24 cellular contexts compared by ENCODE assay signal in genomic region chr5:159951834-159952233, GRCh38. TPM values are rescaled to one million over a fixed set of nuclear protein-coding genes. Genes with fewer than 3 reads are reported as not detected.
DNase-seq lines count a peak whose midpoint lies in the region; ATAC-seq, FAIRE-seq and TF ChIP-seq lines count a peak whose summit lies in the region.
"Had no signal": no experiment of that assay in that cellular context is flagged by ENCODE, and none has a peak within 500 bp of the region (broad histone marks: within the 10 kb centered on the region; RNA-seq: fewer than 3 reads in every experiment).

No MANE protein-coding gene starts in this region.

- H2AFZ ChIP-seq in IMR-90 (replicated peaks; ENCODE audit: low read length, poor library complexity) (peak overlapping the region; percentile 75), H9 (ENCODE audit: low read length) (no peak overlapping the region)

- TF ChIP-seq RAD21 in IMR-90 (IDR thresholded peaks at IDR 0.05; ENCODE audit: low read length): no peak

- H2BK15ac ChIP-seq in IMR-90 (ENCODE audit: low read depth, low read length) (peak overlapping the region; percentile 25; the same call in 2 of the 3 replicates), H9 (ENCODE audit: low read depth, low read length) (no peak overlapping the region)

- no peaks in the 10 kb centered on the region for H3K9me3 Mint-ChIP-seq in MCF 10A (ENCODE audit: unreplicated experiment)
- H3K9me3 Mint-ChIP-seq in H9: no peaks in the 10 kb centered on the region

- H3K23me2 ChIP-seq in H9 (ENCODE audit: insufficient read length, low read depth, low read length, poor library complexity, severe bottlenecking): no peaks in the 10 kb centered on the region

- H3K79me1 ChIP-seq in IMR-90 (ENCODE audit: low read depth in 1 of 2, low read length in 2 of 2) (no peaks in the 10 kb centered on the region), H9 (ENCODE audit: insufficient read depth, low read depth, low read length, poor library complexity, severe bottlenecking) (no peaks in the 10 kb centered on the region)

- intact Hi-C loops in IMR-90 (cut with micrococcal nuclease): no loop called here
- intact Hi-C loops in MCF 10A (cut with micrococcal nuclease): no loop called here

- H3K4me2 ChIP-seq in IMR-90 (ENCODE audit: low read depth, low read length): no peak overlapping the region
- no peak overlapping the region for H3K4me2 ChIP-seq in H9 (ENCODE audit: insufficient read depth, insufficient read length, low read length)

- peaks cover 17% of the 10 kb centered on the region for H3K9me1 ChIP-seq in IMR-90 (ENCODE audit: insufficient read depth, low read length)

- peak overlapping the region; percentile 3 to 23; a peak in 2 of 4 replicates for H4K8ac ChIP-seq in IMR-90 (ENCODE audit: low read depth in 2 of 2, low read length in 2 of 2)
- no peak overlapping the region for H4K8ac ChIP-seq in H9 (replicated peaks; ENCODE audit: insufficient read length, low read depth, low read length)

- H3T11ph ChIP-seq in H9 (ENCODE audit: low read length): no peak overlapping the region

- ATAC-seq in IMR-90 (ENCODE audit: low read depth) (peak; percentile 46), HG03196 (IDR thresholded peaks at IDR 0.05; ENCODE audit: unreplicated experiment) (no peak)

- H3K23ac ChIP-seq in IMR-90 (ENCODE audit: low read depth, low read length) (peak overlapping the region; percentile 35; the same call in 1 of the 2 replicates), H9 (ENCODE audit: insufficient read length, low read depth, low read length) (no peak overlapping the region)

- dilution Hi-C loops in IMR-90 (cut with HindIII; ENCODE audit: low sequenced_read_pairs, unreplicated experiment): no loop called here

- H3K18ac ChIP-seq in IMR-90 (ENCODE audit: low read depth, low read length) (no peak overlapping the region), H9 (ENCODE audit: insufficient read length, low read depth, low read length) (no peak overlapping the region)

- no peak for FAIRE-seq in urothelium cell line (lab: Jason Lieb, UNC)
- FAIRE-seq: GM18507, HepG2, K562 had no signal

- TF ChIP-seq POLR2A in IMR-90 (IDR thresholded peaks at IDR 0.05; ENCODE audit: low read depth, low read length): no peak

- H2AK9ac ChIP-seq in IMR-90 (replicated peaks; ENCODE audit: low read depth, low read length, poor library complexity): no peak overlapping the region

- H3K4me1 Mint-ChIP-seq in MCF 10A (ENCODE audit: insufficient read depth, unreplicated experiment): no peaks in the 10 kb centered on the region
- H3K4me1 Mint-ChIP-seq in H9: peaks cover 0 to 5% of the 10 kb centered on the region in 2 experiments; a peak in 2 of 4 replicates

- H3K9me3 ChIP-seq in IMR-90 (ENCODE audit: control insufficient read depth, insufficient read depth, low read length) (no peaks in the 10 kb centered on the region), adipocyte (ENCODE audit: control insufficient read depth, low read length) (no peaks in the 10 kb centered on the region), H9 (ENCODE audit: control insufficient read depth, low read depth, low read length) (no peaks in the 10 kb centered on the region)
- H3K9me3 ChIP-seq: Peyer's patch had no signal

- H3K56ac ChIP-seq in IMR-90 (ENCODE audit: extremely low read depth, insufficient read depth, low read length) (no peak overlapping the region), H9 (ENCODE audit: insufficient read length, low read depth, low read length) (no peak overlapping the region)

- H2AK5ac ChIP-seq in IMR-90 (ENCODE audit: low read depth, low read length): peak overlapping the region; percentile 61; the same call in 1 of the 2 replicates
- no peak overlapping the region for H2AK5ac ChIP-seq in H9 (ENCODE audit: insufficient read length, low read length)

- no peaks in the 10 kb centered on the region for H4K20me1 ChIP-seq in IMR-90 (ENCODE audit: insufficient read depth, low read length)
- no peaks in the 10 kb centered on the region for H4K20me1 ChIP-seq in H9 (ENCODE audit: control insufficient read depth, insufficient read depth, insufficient read length)

- H3K14ac ChIP-seq in IMR-90 (replicated peaks; ENCODE audit: low read depth, low read length) (peak overlapping the region; percentile 86), H9 (ENCODE audit: insufficient read depth, low read length) (no peak overlapping the region)

- H2BK5ac ChIP-seq in IMR-90 (ENCODE audit: low read depth, low read length, poor library complexity, severe bottlenecking) (no peak overlapping the region), H9 (ENCODE audit: insufficient read length, low read length) (no peak overlapping the region)

- H3K4me1 ChIP-seq in IMR-90 (ENCODE audit: control insufficient read depth, insufficient read depth, low read length) (peaks cover 12% of the 10 kb centered on the region; the same call in 1 of the 2 replicates), adipocyte (ENCODE audit: control insufficient read depth, insufficient read depth, low read length) (peaks cover 21% of the 10 kb centered on the region), H9 (ENCODE audit: insufficient read depth, low read length) (no peaks in the 10 kb centered on the region)
- H3K4me1 ChIP-seq: Peyer's patch had no signal

- no peak overlapping the region for H3K4me3 ChIP-seq in IMR-90 (ENCODE audit: insufficient read depth, low read depth, low read length)
- no peak overlapping the region for H3K4me3 ChIP-seq in adipocyte (ENCODE audit: low read length)
- H3K4me3 ChIP-seq: K562, Peyer's patch, SK-N-MC had no signal

- H2BK120ac ChIP-seq in IMR-90 (ENCODE audit: low read depth, low read length) (peak overlapping the region; percentile 73), H9 (ENCODE audit: low read depth, low read length, poor library complexity, severe bottlenecking) (no peak overlapping the region)

- H3K79me2 ChIP-seq in H9 (ENCODE audit: insufficient read depth, low read length): no peaks in the 10 kb centered on the region

- H3K4me3 Mint-ChIP-seq in MCF 10A (ENCODE audit: unreplicated experiment): no peak overlapping the region
- H3K4me3 Mint-ChIP-seq in H9: no peak overlapping the region

- H3K27ac ChIP-seq in IMR-90 (ENCODE audit: insufficient read depth, low read length) (no peak overlapping the region; the same call in 1 of the 2 replicates), H9 (ENCODE audit: insufficient read length, low read depth, low read length) (no peak overlapping the region)
- H3K27ac ChIP-seq: 22Rv1, Peyer's patch, SK-N-MC had no signal

- in situ Hi-C loops in IMR-90 (cut with MboI; ENCODE audit: low sequenced_read_pairs): loop anchor here (25.0 kb wide), 1 partner anchor 790 kb away; no protein-coding TSS in a partner anchor

- no CpG with 5 or more reads among the region's 3 CpGs for WGBS in IMR-90 (ENCODE audit: extremely low coverage in 2 of 2, insufficient read length in 1 of 2), 2 experiments
- WGBS in H9 (ENCODE audit: extremely low coverage, insufficient read length, low lambda C conversion rate): no CpG with 5 or more reads among the region's 3 CpGs

- H2BK20ac ChIP-seq in IMR-90 (ENCODE audit: low read depth, low read length): peak overlapping the region; percentile 61
- H2BK20ac ChIP-seq in H9 (ENCODE audit: low read depth, low read length, poor library complexity, severe bottlenecking): no peak overlapping the region

- DNase-seq in AG08395 (ENCODE audit: low spot score) (peak; percentile 5), IMR-90 (peak; percentile 51), adipocyte (ENCODE audit: low read depth) (peak; percentile 22), iris pigment epithelial cell (ENCODE audit: low read depth) (peak; percentile 45), MCF 10A (ENCODE audit: unreplicated experiment) (no peak), H9 (no peak), urothelium cell line (ENCODE audit: low spot score) (no peak)
- DNase-seq: Calu3, DMS153, MV-4-11, NCI-H1105 treated with DMSO at 0.1 percent for 48 hours, NCI-H146, NCI-H2029 treated with DMSO at 0.1 percent for 48 hours, NCI-H2227 treated with DMSO at 0.1 percent for 48 hours, NCI-H510A, Peyer's patch, SHP77 treated with DMSO at 0.1 percent for 48 hours had no signal

- H3K27me3 Mint-ChIP-seq in MCF 10A (ENCODE audit: insufficient read depth, unreplicated experiment) (no peaks in the 10 kb centered on the region), H9 (ENCODE audit: low read depth) (peaks cover 9% of the 10 kb centered on the region; the same call in 1 of the 2 replicates)

- no peak overlapping the region for H3K9ac ChIP-seq in IMR-90 (ENCODE audit: low read depth, low read length)
- no peak overlapping the region for H3K9ac ChIP-seq in adipocyte (ENCODE audit: low read length)
- H3K9ac ChIP-seq in H9 (ENCODE audit: extremely low read depth, insufficient read length, low read length): no peak overlapping the region

- CTCF ChIA-PET in IMR-90 (lab: Yijun Ruan, JAX): interaction anchor here (0.6 to 1.2 kb wide), 3 partner anchors 11 to 656 kb away, joined by 3 read pairs; no protein-coding TSS in a partner anchor
- CTCF ChIA-PET in MCF 10A (lab: Yijun Ruan, JAX): interaction anchor here (0.6 to 3.5 kb wide), 4 partner anchors 13 to 665 kb away, joined by 3 to 18 read pairs (median 3); no protein-coding TSS in a partner anchor

- H3K36me3 ChIP-seq in IMR-90 (ENCODE audit: control insufficient read depth, insufficient read depth, low read length) (no peaks in the 10 kb centered on the region), adipocyte (ENCODE audit: control insufficient read depth, insufficient read depth, low read length, severe bottlenecking) (no peaks in the 10 kb centered on the region)
- H3K36me3 ChIP-seq: Peyer's patch had no signal

- POLR2A ChIA-PET in IMR-90 (lab: Charles Lee; ENCODE audit: unreplicated experiment) (no interaction called here), MCF 10A (lab: Yijun Ruan, JAX) (no interaction called here)

- H3K27ac Mint-ChIP-seq in MCF 10A (ENCODE audit: low read depth, unreplicated experiment): no peak overlapping the region
- no peak overlapping the region for H3K27ac Mint-ChIP-seq in H9

- H3K36me3 Mint-ChIP-seq in MCF 10A (ENCODE audit: insufficient read depth, unreplicated experiment): no peaks in the 10 kb centered on the region
- H3K36me3 Mint-ChIP-seq in H9 (ENCODE audit: insufficient read depth in 1 of 3, low read depth in 3 of 3): no peaks in the 10 kb centered on the region

- no peak overlapping the region for H2BK12ac ChIP-seq in H9 (ENCODE audit: insufficient read length, low read depth, low read length)

- no peak for TF ChIP-seq CTCF in IMR-90 (conservative IDR thresholded peaks at IDR 0.05; ENCODE audit: low read depth, low read length)
- TF ChIP-seq CTCF in MCF 10A (IDR thresholded peaks at IDR 0.05; ENCODE audit: unreplicated experiment): no peak
- TF ChIP-seq CTCF in H9 (conservative IDR thresholded peaks at IDR 0.05): no peak

- no peaks in the 10 kb centered on the region for H3K27me3 ChIP-seq in IMR-90 (ENCODE audit: control insufficient read depth, insufficient read depth, low read length)
- no peaks in the 10 kb centered on the region for H3K27me3 ChIP-seq in adipocyte (replicated peaks; ENCODE audit: control insufficient read depth, insufficient read depth, low read length)
- H3K27me3 ChIP-seq in H9 (ENCODE audit: insufficient read depth, low read length): no peaks in the 10 kb centered on the region
- H3K27me3 ChIP-seq: Peyer's patch had no signal

- H4K5ac ChIP-seq in IMR-90 (ENCODE audit: low read depth, low read length) (no peak overlapping the region), H9 (ENCODE audit: insufficient read length, low read depth, low read length) (no peak overlapping the region)

- H4K91ac ChIP-seq in IMR-90 (ENCODE audit: insufficient read depth, low read depth, low read length): peak overlapping the region; percentile 60
- H4K91ac ChIP-seq in H9 (ENCODE audit: insufficient read length, low read depth, low read length): no peak overlapping the region

- BruUV-seq in IMR-90 (replicated peaks; lab: Mats Ljungman, UMichigan) (no TSS peak), MCF 10A (replicated peaks; lab: Mats Ljungman, UMichigan) (no TSS peak)

- peak overlapping the region; percentile 84 for H3K4ac ChIP-seq in IMR-90 (ENCODE audit: low read depth, low read length)
- H3K4ac ChIP-seq in H9 (ENCODE audit: low read depth, low read length): no peak overlapping the region

RNA-seq across cellular contexts. Expression of gene ADRA1B, which starts 35.6 kb away (rescaled TPM):
- 0.18 and 0.56 TPM in 2 replicates for total RNA-seq in IMR-90 (2012; rRNA removed)
- polyA plus RNA-seq in IMR-90 (2012; rRNA removed): 1.5 and 1.6 TPM in 2 replicates
- polyA plus RNA-seq in IMR-90 (2012; cell fraction: cytosol; rRNA removed): 0.76 and 1.5 TPM in 2 replicates
- polyA plus RNA-seq in IMR-90 (2012; cell fraction: nucleus; rRNA removed; ENCODE audit: low replicate concordance): 0.54 and 1.4 TPM in 2 replicates
- 0.14 TPM in 1 of 2 replicates, not detected in the other for total RNA-seq in MCF 10A (2022)
- not detected in 2 replicates for total RNA-seq in H9 (2021)
- total RNA-seq: HepG2, HT-29, K562 had no signal
- polyA plus RNA-seq: HepG2, K562 had no signal

RNA-seq across cellular contexts. Expression of gene TTC1, which starts 57.1 kb away (rescaled TPM):
- total RNA-seq in IMR-90 (2012; rRNA removed) (23.1 and 46.9 TPM in 2 replicates), MCF 10A (2022) (84.6 and 100 TPM in 2 replicates), H9 (2021) (62.6 and 63.3 TPM in 2 replicates)
- 36.0 and 41.1 TPM in 2 replicates for polyA plus RNA-seq in IMR-90 (2012; rRNA removed)
- 6.2 and 23.5 TPM in 2 replicates for polyA plus RNA-seq in IMR-90 (2012; cell fraction: cytosol; rRNA removed)
- 2.0 and 11.3 TPM in 2 replicates for polyA plus RNA-seq in IMR-90 (2012; cell fraction: nucleus; rRNA removed; ENCODE audit: low replicate concordance)

Comparison
In these comparisons a context has a peak if more than half of its experiments do, and no peak if none do; other contexts are left out.
1. DNase-seq: peak in AG08395 (single experiment), IMR-90 (single experiment), adipocyte (single experiment) and iris pigment epithelial cell (single experiment); none in MCF 10A (single experiment), H9 (single experiment) and urothelium cell line (single experiment).